In the genomic region with DNA sequence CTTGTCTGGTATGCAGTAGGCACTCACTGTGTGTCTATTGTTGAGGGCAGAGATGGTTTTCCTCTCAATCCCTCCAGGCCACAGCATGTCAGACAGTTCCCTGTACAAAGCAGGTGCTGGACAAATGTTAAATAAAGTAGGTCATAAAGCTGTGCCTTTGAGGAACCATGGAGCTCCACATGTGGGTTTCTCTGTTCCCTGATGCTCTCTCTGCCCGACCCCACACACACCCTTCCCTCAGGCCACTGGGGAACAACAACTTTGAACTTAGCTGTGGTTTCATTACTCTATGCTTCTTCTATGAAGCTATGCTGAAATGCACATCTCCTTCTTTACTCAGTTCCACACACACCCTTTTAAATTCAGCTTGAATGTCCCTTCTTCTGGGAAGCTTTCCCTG, we compare ENCODE assay signal across 24 cellular contexts.
"Had no signal": no experiment of that assay in that cellular context is flagged by ENCODE, and none has a peak within 500 bp of the region (broad histone marks: within the 10 kb centered on the region; RNA-seq: fewer than 3 reads in every experiment).

No MANE protein-coding gene starts in this region.

- H3K79me2 ChIP-seq: parathyroid adenoma had no signal

- H3K27me3 ChIP-seq: breast epithelium, colonic mucosa, transverse colon had no signal

- H3K9me3 ChIP-seq: breast epithelium, colonic mucosa, gastroesophageal sphincter, transverse colon had no signal

- ATAC-seq: activated CD4-positive, alpha-beta T cell treated with anti-CD3 and anti-CD28 coated beads for 36 hours; activated T-cell treated with anti-CD3 and anti-CD28 coated beads, Interleukin-2, amount 50 U/mL, for 4 hours; effector memory CD8-positive, alpha-beta T cell; gastroesophageal sphincter; stimulated activated memory B cell treated with anti-CD40 and anti-IgM and Interleukin-4, amounts not matched to agents 10 μg/mL and 1 μg/mL and 100 μg/mL, for 72 hours had no signal

- H2AFZ ChIP-seq: parathyroid adenoma had no signal

- H3K4me3 Mint-ChIP-seq: activated CD4-positive, alpha-beta T cell treated with anti-CD3 and anti-CD28 coated beads for 36 hours; activated naive CD8-positive, alpha-beta T cell treated with anti-CD3 and anti-CD28 coated beads, Interleukin-2, amount 10 ng/mL, durations not matched to agents 7 days and 5 days; activated T-cell treated with anti-CD3 and anti-CD28 coated beads, Interleukin-2, amount 50 U/mL, for 4 hours; central memory CD8-positive, alpha-beta T cell; effector memory CD8-positive, alpha-beta T cell; nephron progenitor cell; stimulated activated memory B cell treated with anti-CD40 and anti-IgM and Interleukin-4, amounts not matched to agents 10 μg/mL and 1 μg/mL and 100 μg/mL, for 72 hours; WTC11 had no signal

- H3K4me3 ChIP-seq: breast epithelium, colonic mucosa, dorsolateral prefrontal cortex, esophagus muscularis mucosa, gastroesophageal sphincter, transverse colon had no signal

- H3K4me1 ChIP-seq: breast epithelium, colonic mucosa, esophagus muscularis mucosa, gastroesophageal sphincter, parathyroid adenoma, transverse colon had no signal

- H3K36me3 Mint-ChIP-seq: activated naive CD8-positive, alpha-beta T cell treated with anti-CD3 and anti-CD28 coated beads, Interleukin-2, amount 10 ng/mL, durations not matched to agents 7 days and 5 days; stimulated activated memory B cell treated with anti-CD40 and anti-IgM and Interleukin-4, amounts not matched to agents 10 μg/mL and 1 μg/mL and 100 μg/mL, for 72 hours; WTC11 had no signal

- H3K27ac Mint-ChIP-seq: activated CD4-positive, alpha-beta T cell treated with anti-CD3 and anti-CD28 coated beads for 36 hours; activated naive CD8-positive, alpha-beta T cell treated with anti-CD3 and anti-CD28 coated beads, Interleukin-2, amount 10 ng/mL, durations not matched to agents 7 days and 5 days; activated T-helper 2 cell treated with anti-CD3 and anti-CD28 coated beads, Interferon-gamma antibody, Interleukin-2, Interleukin-4, amounts not matched to agents 10 μg/mL and 5 μg/mL and 100 μg/mL, durations not matched to agents 14 hours and 24 hours and 36 hours; effector memory CD8-positive, alpha-beta T cell; nephron progenitor cell; stimulated activated memory B cell treated with anti-CD40 and anti-IgM and Interleukin-4, amounts not matched to agents 10 μg/mL and 1 μg/mL and 100 μg/mL, for 72 hours; WTC11 had no signal

- H3K4me1 Mint-ChIP-seq: activated CD4-positive, alpha-beta T cell treated with anti-CD3 and anti-CD28 coated beads for 36 hours; activated naive CD8-positive, alpha-beta T cell treated with anti-CD3 and anti-CD28 coated beads, Interleukin-2, amount 10 ng/mL, durations not matched to agents 7 days and 5 days; central memory CD8-positive, alpha-beta T cell; stimulated activated memory B cell treated with anti-CD40 and anti-IgM and Interleukin-4, amounts not matched to agents 10 μg/mL and 1 μg/mL and 100 μg/mL, for 72 hours had no signal

- H3K36me3 ChIP-seq: breast epithelium, colonic mucosa, esophagus muscularis mucosa, gastroesophageal sphincter, transverse colon had no signal

- H3K27me3 Mint-ChIP-seq: activated naive CD8-positive, alpha-beta T cell treated with anti-CD3 and anti-CD28 coated beads, Interleukin-2, amount 10 ng/mL, durations not matched to agents 7 days and 5 days had no signal

- H3K27ac ChIP-seq: breast epithelium, colonic mucosa, dorsolateral prefrontal cortex, esophagus muscularis mucosa, gastroesophageal sphincter, parathyroid adenoma, transverse colon had no signal

- H3K9me3 Mint-ChIP-seq: activated naive CD8-positive, alpha-beta T cell treated with anti-CD3 and anti-CD28 coated beads, Interleukin-2, amount 10 ng/mL, durations not matched to agents 7 days and 5 days; activated T-cell treated with anti-CD3 and anti-CD28 coated beads, Interleukin-2, amount 50 U/mL, for 4 hours; activated T-helper 2 cell treated with anti-CD3 and anti-CD28 coated beads, Interferon-gamma antibody, Interleukin-2, Interleukin-4, amounts not matched to agents 10 μg/mL and 5 μg/mL and 100 μg/mL, durations not matched to agents 14 hours and 24 hours and 36 hours; effector memory CD8-positive, alpha-beta T cell; stimulated activated memory B cell treated with anti-CD40 and anti-IgM and Interleukin-4, amounts not matched to agents 10 μg/mL and 1 μg/mL and 100 μg/mL, for 72 hours had no signal

- H3K9ac ChIP-seq: parathyroid adenoma had no signal

- DNase-seq: activated CD4-positive, alpha-beta T cell treated with anti-CD3 and anti-CD28 coated beads for 36 hours; activated CD4-positive, alpha-beta T cell treated with anti-CD3 and anti-CD28 coated beads, Interleukin-2, amount 50 U/mL, for 48 hours; activated CD8-positive, alpha-beta memory T cell treated with anti-CD3 and anti-CD28 coated beads, Interleukin-2, amount 50 U/mL, for 48 hours; activated naive CD4-positive, alpha-beta T cell; activated naive CD8-positive, alpha-beta T cell treated with anti-CD3 and anti-CD28 coated beads, Interleukin-2, amount 10 ng/mL, durations not matched to agents 7 days and 5 days; activated T-cell treated with anti-CD3 and anti-CD28 coated beads, Interleukin-2, amount 50 U/mL, for 4 hours; amniotic stem cell; colonic mucosa; dorsolateral prefrontal cortex; effector memory CD8-positive, alpha-beta T cell; head of caudate nucleus; nephron progenitor cell; nucleus accumbens; right cardiac atrium; stimulated activated CD4-positive, alpha-beta T cell treated with anti-CD3 and anti-CD28 coated beads, Interleukin-15, amount 100 ng/mL, for 24 hours; transverse colon had no signal
